8 cellular contexts compared by ENCODE assay signal in the genomic region with DNA sequence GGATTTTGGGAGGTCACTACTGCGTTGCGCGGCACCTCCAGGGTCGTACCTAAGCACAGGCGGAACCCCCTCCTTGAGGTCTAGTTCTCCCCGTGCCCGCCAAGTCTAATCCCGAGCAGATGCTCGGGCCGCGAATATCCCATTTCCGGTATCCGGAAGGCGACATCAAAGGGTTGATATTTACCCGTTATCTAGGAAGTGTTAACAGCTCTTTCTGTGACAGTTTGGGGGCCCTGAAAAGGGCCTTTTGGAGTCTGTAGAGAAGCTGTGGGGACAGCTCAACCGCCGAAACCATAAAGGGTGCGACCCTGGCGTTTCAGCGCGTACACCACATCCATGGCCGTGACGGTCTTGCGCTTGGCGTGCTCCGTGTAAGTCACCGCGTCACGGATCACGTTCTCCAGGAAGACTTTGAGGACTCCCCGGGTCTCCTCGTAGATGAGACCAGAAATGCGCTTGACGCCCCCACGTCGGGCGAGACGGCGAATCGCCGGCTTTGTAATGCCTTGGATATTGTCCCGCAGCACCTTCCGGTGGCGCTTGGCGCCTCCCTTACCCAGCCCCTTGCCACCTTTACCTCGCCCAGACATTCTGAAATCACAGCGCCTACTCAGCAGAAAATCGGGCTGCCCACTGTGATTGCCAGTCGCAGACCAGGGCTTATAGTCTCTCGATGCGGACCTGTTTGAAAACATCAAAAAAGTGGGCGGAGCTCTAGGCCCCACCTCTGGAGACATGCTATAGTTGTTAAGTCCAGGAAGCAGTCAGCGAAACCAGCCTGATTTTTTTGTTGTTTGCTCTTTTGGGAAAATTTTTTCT. TPM values are rescaled to one million over a fixed set of nuclear protein-coding genes. Genes with fewer than 3 reads are reported as not detected.
A peak's percentile ranks its signal among the peaks of the same experiment; 100 is the strongest.
DNase-seq lines count a peak whose midpoint lies in the region; ATAC-seq, FAIRE-seq and TF ChIP-seq lines count a peak whose summit lies in the region.

No MANE protein-coding gene starts in this region.

- peak in 1 of 2 donors; percentile 19 for TF ChIP-seq RAD21 in liver (IDR thresholded peaks at IDR 0.05)

- H3K4me1 ChIP-seq in liver (ENCODE audit: control insufficient read depth in 4 of 4, insufficient read depth in 4 of 4, low read length in 3 of 4): peaks cover 3 to 30% (median 15%) of the 10 kb centered on the region in 4 donors

- peak overlapping the region; percentile 79 to 93 for H3K9ac ChIP-seq in liver (ENCODE audit: low read depth in 1 of 2, low read length in 2 of 2)

- H3K27me3 ChIP-seq in dorsolateral prefrontal cortex (no peaks in the 10 kb centered on the region), liver (ENCODE audit: control insufficient read depth in 4 of 4, insufficient read depth in 4 of 4, low read length in 3 of 4) (no peaks in the 10 kb centered on the region)

- peak; percentile 79 for FAIRE-seq in GM19239 (lab: Jason Lieb, UNC)

- peak overlapping the region; percentile 51 to 98 (median 89) for H3K27ac ChIP-seq in dorsolateral prefrontal cortex
- H3K27ac ChIP-seq in liver (ENCODE audit: low read depth in 1 of 2, low read length in 2 of 2): peak overlapping the region; percentile 95

- peak in 10 of 56 donors; percentile 3 to 47 (median 20) for TF ChIP-seq CTCF in dorsolateral prefrontal cortex (IDR thresholded peaks at IDR 0.05 in 54 of 56, conservative IDR thresholded peaks at IDR 0.05 in 2 of 56; ENCODE audit: low read depth in 1 of 56, partially characterized antibody in 56 of 56)
- TF ChIP-seq CTCF in liver (IDR thresholded peaks at IDR 0.05; ENCODE audit: low read depth, low read length, missing input control): no peak

- ATAC-seq in HG03457 (IDR thresholded peaks at IDR 0.05; ENCODE audit: unreplicated experiment): peak; percentile 11

- intact Hi-C loops in dorsolateral prefrontal cortex (cut with DNase I): loop anchor here (2.0 to 10.0 kb wide), 2 partner anchors 32 to 224 kb away; partner anchors contain the start of genes C12orf60 (in 1 of the 2) and WBP11 (in 1 of the 2)

- no peaks in the 10 kb centered on the region for H3K9me3 ChIP-seq in liver (ENCODE audit: control insufficient read depth in 4 of 4, low read length in 3 of 4)

- DNase-seq in AML-193 (lab: John Stamatoyannopoulos, UW) (peak; percentile 52 to 54), GM19239 (ENCODE audit: insufficient read length, low spot score) (no peak), NCI-H526 treated with DMSO at 0.1 percent for 48 hours (lab: John Stamatoyannopoulos, UW) (peak; percentile 69), dorsolateral prefrontal cortex (peak; percentile 85 to 99 (median 94))
- peak; percentile 89 to 93 for DNase-seq in activated CD4-positive, alpha-beta T cell treated with anti-CD3 and anti-CD28 coated beads, Interleukin-2, amount 50 U/mL, for 24 hours (ENCODE audit: low read depth in 1 of 2, low spot score in 1 of 2)
- DNase-seq in stimulated activated CD4-positive, alpha-beta T cell treated with anti-CD3 and anti-CD28 coated beads, Interleukin-4, amount 100 ng/mL, for 1 hour: peak; percentile 87

- peak overlapping the region; percentile 71 to 98 (median 86) for H3K4me3 ChIP-seq in dorsolateral prefrontal cortex
- peak overlapping the region; percentile 69 to 98 (median 83) for H3K4me3 ChIP-seq in liver (ENCODE audit: low read depth in 1 of 3, low read length in 3 of 3)

- peaks cover 0 to 2% (median 0%) of the 10 kb centered on the region in 4 donors for H3K36me3 ChIP-seq in liver (ENCODE audit: control insufficient read depth in 4 of 4, insufficient read depth in 3 of 4, low read depth in 1 of 4, low read length in 3 of 4)

- under 1% methylated on average over 53 of the region's 53 CpGs for WGBS in liver

TF ChIP-seq in liver, 16 proteins besides CTCF, POLR2A, EP300 and RAD21:
- TF ChIP-seq FOXA1 (IDR thresholded peaks at IDR 0.05) (peak; percentile 53), RXRA (IDR thresholded peaks at IDR 0.05) (peak in 1 of 2 donors; percentile 79), JUND (IDR thresholded peaks at IDR 0.05) (peak; percentile 47 to 54), GABPA (IDR thresholded peaks at IDR 0.05 in 1 of 2, conservative IDR thresholded peaks at IDR 0.05 in 1 of 2) (peak; percentile 7 to 32), NR2F2 (IDR thresholded peaks at IDR 0.05) (no peak), FOXA2 (IDR thresholded peaks at IDR 0.05) (peak; percentile 30), TAF1 (conservative IDR thresholded peaks at IDR 0.05) (peak; percentile 99), YY1 (IDR thresholded peaks at IDR 0.05) (peak; percentile 76), SP1 (IDR thresholded peaks at IDR 0.05) (peak; percentile 90), EGR1 (IDR thresholded peaks at IDR 0.05; ENCODE audit: low read depth in 2 of 2) (no peak), HNF4A (conservative IDR thresholded peaks at IDR 0.05) (peak; percentile 30 to 44), HNF4G (IDR thresholded peaks at IDR 0.05) (no peak), ZBTB33 (IDR thresholded peaks at IDR 0.05) (peak; percentile 94), ATF3 (IDR thresholded peaks at IDR 0.05) (peak; percentile 40)
- TF ChIP-seq, protein P1, sequence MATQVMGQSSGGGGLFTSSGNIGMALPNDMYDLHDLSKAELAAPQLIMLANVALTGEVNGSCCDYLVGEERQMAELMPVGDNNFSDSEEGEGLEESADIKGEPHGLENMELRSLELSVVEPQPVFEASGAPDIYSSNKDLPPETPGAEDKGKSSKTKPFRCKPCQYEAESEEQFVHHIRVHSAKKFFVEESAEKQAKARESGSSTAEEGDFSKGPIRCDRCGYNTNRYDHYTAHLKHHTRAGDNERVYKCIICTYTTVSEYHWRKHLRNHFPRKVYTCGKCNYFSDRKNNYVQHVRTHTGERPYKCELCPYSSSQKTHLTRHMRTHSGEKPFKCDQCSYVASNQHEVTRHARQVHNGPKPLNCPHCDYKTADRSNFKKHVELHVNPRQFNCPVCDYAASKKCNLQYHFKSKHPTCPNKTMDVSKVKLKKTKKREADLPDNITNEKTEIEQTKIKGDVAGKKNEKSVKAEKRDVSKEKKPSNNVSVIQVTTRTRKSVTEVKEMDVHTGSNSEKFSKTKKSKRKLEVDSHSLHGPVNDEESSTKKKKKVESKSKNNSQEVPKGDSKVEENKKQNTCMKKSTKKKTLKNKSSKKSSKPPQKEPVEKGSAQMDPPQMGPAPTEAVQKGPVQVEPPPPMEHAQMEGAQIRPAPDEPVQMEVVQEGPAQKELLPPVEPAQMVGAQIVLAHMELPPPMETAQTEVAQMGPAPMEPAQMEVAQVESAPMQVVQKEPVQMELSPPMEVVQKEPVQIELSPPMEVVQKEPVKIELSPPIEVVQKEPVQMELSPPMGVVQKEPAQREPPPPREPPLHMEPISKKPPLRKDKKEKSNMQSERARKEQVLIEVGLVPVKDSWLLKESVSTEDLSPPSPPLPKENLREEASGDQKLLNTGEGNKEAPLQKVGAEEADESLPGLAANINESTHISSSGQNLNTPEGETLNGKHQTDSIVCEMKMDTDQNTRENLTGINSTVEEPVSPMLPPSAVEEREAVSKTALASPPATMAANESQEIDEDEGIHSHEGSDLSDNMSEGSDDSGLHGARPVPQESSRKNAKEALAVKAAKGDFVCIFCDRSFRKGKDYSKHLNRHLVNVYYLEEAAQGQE (IDR thresholded peaks at IDR 0.05): peak; percentile 95
- TF ChIP-seq, protein P2, sequence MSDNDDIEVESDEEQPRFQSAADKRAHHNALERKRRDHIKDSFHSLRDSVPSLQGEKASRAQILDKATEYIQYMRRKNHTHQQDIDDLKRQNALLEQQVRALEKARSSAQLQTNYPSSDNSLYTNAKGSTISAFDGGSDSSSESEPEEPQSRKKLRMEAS (IDR thresholded peaks at IDR 0.05): peak; percentile 52

RNA-seq across cellular contexts. Expression of gene WBP11, which starts 32.6 kb away (rescaled TPM):
- total RNA-seq in dorsolateral prefrontal cortex (10 to 100 TPM; 27.9 to 83.0 (median 52.0) TPM), liver (10 to 100 TPM; 10.9 to 13.6 TPM)
- 10 to 100 TPM in 1 of 2 donors, 1 to 10 TPM in 1; 9.9 to 16.6 TPM for polyA plus RNA-seq in liver

RNA-seq across cellular contexts. Expression of gene C12orf60, which starts 32.8 kb away (rescaled TPM):
- total RNA-seq in dorsolateral prefrontal cortex (1 to 10 TPM in 118 of 120 experiments, under 1 TPM in 2; 0.86 to 6.0 (median 2.5) TPM), liver (1 to 10 TPM in 1 of 2 donors, under 1 TPM in 1; 0.50 to 1.5 TPM)
- 1 to 10 TPM in 1 of 2 donors, under 1 TPM in 1; 0.53 to 1.9 TPM for polyA plus RNA-seq in liver

RNA-seq across cellular contexts. Expression of gene SMCO3, which starts 43.3 kb away (rescaled TPM):
- total RNA-seq in dorsolateral prefrontal cortex: not detected
- under 1 TPM; 0.59 to 0.93 TPM for total RNA-seq in liver
- under 1 TPM; 0.17 to 0.54 TPM for polyA plus RNA-seq in liver
